In genomic region chr16:27228036-27228435, GRCh38 we compare ENCODE assay signal across 1 cellular context.
TF ChIP-seq lines count a peak whose summit lies in the region.

No MANE protein-coding gene starts in this region.

TF ChIP-seq in IMR-90, 13 proteins besides CTCF, POLR2A, EP300 and RAD21:
- no peak for TF ChIP-seq BHLHE40 (IDR thresholded peaks at IDR 0.05; ENCODE audit: low read depth, low read length)
- no peak for TF ChIP-seq RCOR1 (IDR thresholded peaks at IDR 0.05; ENCODE audit: insufficient replicate concordance, low read length)
- TF ChIP-seq CEBPB (IDR thresholded peaks at IDR 0.05; ENCODE audit: low read depth, low read length), result peak; percentile 40; the same call in 1 of the 2 replicates
- no peak for TF ChIP-seq SMC3 (IDR thresholded peaks at IDR 0.05; ENCODE audit: low read depth, low read length)
